8 cellular contexts compared by ENCODE assay signal in genomic region chr2:26245231-26245732, GRCh38. TPM values are rescaled to one million over a fixed set of nuclear protein-coding genes. Genes with fewer than 3 reads are reported as not detected.
DNase-seq lines count a peak whose midpoint lies in the region; ATAC-seq and TF ChIP-seq lines count a peak whose summit lies in the region.

No MANE protein-coding gene starts in this region.

- H3K4me1 ChIP-seq in IMR-90 (ENCODE audit: control insufficient read depth, insufficient read depth, low read length) (peaks cover 6% of the 10 kb centered on the region), colonic mucosa (peaks cover 18% of the 10 kb centered on the region)

- peak; percentile 16 for ATAC-seq in IMR-90 (ENCODE audit: low read depth)

- H3K56ac ChIP-seq in IMR-90 (ENCODE audit: extremely low read depth, insufficient read depth, low read length), result peak overlapping the region; percentile 45; the same call in 1 of the 2 replicates

- H4K8ac ChIP-seq in IMR-90 (ENCODE audit: low read depth in 2 of 2, low read length in 2 of 2), result peak overlapping the region; percentile 26 to 72; a peak in 2 of 4 replicates

- H2BK20ac ChIP-seq in IMR-90 (ENCODE audit: low read depth, low read length), result no peak overlapping the region

- no peaks in the 10 kb centered on the region for H3K36me3 ChIP-seq in IMR-90 (ENCODE audit: control insufficient read depth, insufficient read depth, low read length)
- peaks cover 2% of the 10 kb centered on the region for H3K36me3 ChIP-seq in WERI-Rb-1
- no peaks in the 10 kb centered on the region for H3K36me3 ChIP-seq in colonic mucosa

- H3K27ac ChIP-seq in IMR-90 (ENCODE audit: insufficient read depth, low read length), result peak overlapping the region; percentile 91
- H3K27ac ChIP-seq in WERI-Rb-1, result peak overlapping the region; percentile 99
- H3K27ac ChIP-seq in colonic mucosa, result peak overlapping the region; percentile 96

- peak overlapping the region; percentile 45; the same call in 1 of the 2 replicates for H3K18ac ChIP-seq in IMR-90 (ENCODE audit: low read depth, low read length)

- H3K14ac ChIP-seq in IMR-90 (replicated peaks; ENCODE audit: low read depth, low read length), result peak overlapping the region; percentile 73

- no peak for TF ChIP-seq CTCF in GM20000 (IDR thresholded peaks at IDR 0.05; ENCODE audit: extremely low read depth, missing control alignments)
- no peak for TF ChIP-seq CTCF in IMR-90 (conservative IDR thresholded peaks at IDR 0.05; ENCODE audit: low read depth, low read length)
- no peak for TF ChIP-seq CTCF in WERI-Rb-1 (IDR thresholded peaks at IDR 0.05; ENCODE audit: low read depth, low read length)
- no peak for TF ChIP-seq CTCF in colonic mucosa (IDR thresholded peaks at IDR 0.05)

- H3K23ac ChIP-seq in IMR-90 (ENCODE audit: low read depth, low read length), result peak overlapping the region; percentile 75

- no peak for TF ChIP-seq RAD21 in IMR-90 (IDR thresholded peaks at IDR 0.05; ENCODE audit: low read length)

- peak overlapping the region; percentile 33 for H2AK5ac ChIP-seq in IMR-90 (ENCODE audit: low read depth, low read length)

- H2AK9ac ChIP-seq in IMR-90 (replicated peaks; ENCODE audit: low read depth, low read length, poor library complexity), result peak overlapping the region; percentile 99

- peaks cover 22 to 61% of the 10 kb centered on the region in 2 experiments for H3K79me1 ChIP-seq in IMR-90 (ENCODE audit: low read depth in 1 of 2, low read length in 2 of 2)

- DNase-seq in COLO668 (lab: John Stamatoyannopoulos, UW; ENCODE audit: unreplicated experiment), result peak; percentile 34
- peak; percentile 32 for DNase-seq in GM20000 (ENCODE audit: low spot score)
- peak; percentile 28 for DNase-seq in IMR-90
- DNase-seq in WERI-Rb-1, result peak; percentile 88
- DNase-seq in colonic mucosa, result peak; percentile 63
- peak; percentile 11 to 41 for DNase-seq in lung microvascular endothelial cell (ENCODE audit: low read depth in 2 of 2)
- peak; percentile 12 for DNase-seq in stimulated activated CD8-positive, alpha-beta memory T cell treated with anti-CD3 and anti-CD28 coated beads, Interleukin-12 subunit alpha, Interleukin-12 subunit beta, amount 100 ng/mL, for 24 hours (ENCODE audit: extremely low read depth)
- no peak for DNase-seq in DMS114 treated with DMSO at 0.1 percent for 48 hours (lab: John Stamatoyannopoulos, UW; ENCODE audit: unreplicated experiment)

- POLR2A ChIA-PET in IMR-90 (lab: Charles Lee; ENCODE audit: unreplicated experiment), result no interaction called here

- H3K4me2 ChIP-seq in IMR-90 (ENCODE audit: low read depth, low read length), result peak overlapping the region; percentile 94

- peak overlapping the region; percentile 91 for H3K4me3 ChIP-seq in IMR-90 (ENCODE audit: insufficient read depth, low read depth, low read length)
- peak overlapping the region; percentile 78 for H3K4me3 ChIP-seq in WERI-Rb-1 (ENCODE audit: low read depth, low read length)
- peak overlapping the region; percentile 89 for H3K4me3 ChIP-seq in colonic mucosa

- peak overlapping the region; percentile 73 for H3K4ac ChIP-seq in IMR-90 (ENCODE audit: low read depth, low read length)

- H3K9me1 ChIP-seq in IMR-90 (ENCODE audit: insufficient read depth, low read length), result peaks cover 9% of the 10 kb centered on the region

- H2AFZ ChIP-seq in IMR-90 (replicated peaks; ENCODE audit: low read length, poor library complexity), result peak overlapping the region; percentile 99

- intact Hi-C loops in IMR-90 (cut with micrococcal nuclease), result loop anchor here (10.0 kb wide), 1 partner anchor 330 kb away; no protein-coding TSS in a partner anchor
- intact Hi-C loops in colonic mucosa (cut with DNase I), result no loop called here

- no peak overlapping the region for H2BK120ac ChIP-seq in IMR-90 (ENCODE audit: low read depth, low read length)

- dilution Hi-C loops in IMR-90 (cut with HindIII; ENCODE audit: low sequenced_read_pairs, unreplicated experiment), result no loop called here

- H2BK15ac ChIP-seq in IMR-90 (ENCODE audit: low read depth, low read length), result no peak overlapping the region

- no peak for TF ChIP-seq POLR2A in IMR-90 (IDR thresholded peaks at IDR 0.05; ENCODE audit: low read depth, low read length)

- in situ Hi-C loops in IMR-90 (cut with MboI; ENCODE audit: low sequenced_read_pairs), result no loop called here

- peak overlapping the region; percentile 23; the same call in 1 of the 2 replicates for H4K5ac ChIP-seq in IMR-90 (ENCODE audit: low read depth, low read length)

- peak overlapping the region; percentile 74 for H2BK5ac ChIP-seq in IMR-90 (ENCODE audit: low read depth, low read length, poor library complexity, severe bottlenecking)

- WGBS in IMR-90 (ENCODE audit: extremely low coverage in 2 of 2, insufficient read length in 1 of 2), 2 experiments, result 0% methylated on average over 4 of the region's 21 CpGs; no CpG with 5 or more reads in 1 of the 2 experiments

- peak overlapping the region; percentile 40; the same call in 1 of the 2 replicates for H4K91ac ChIP-seq in IMR-90 (ENCODE audit: insufficient read depth, low read depth, low read length)

- no peaks in the 10 kb centered on the region for H3K9me3 ChIP-seq in IMR-90 (ENCODE audit: control insufficient read depth, insufficient read depth, low read length)
- no peaks in the 10 kb centered on the region for H3K9me3 ChIP-seq in WERI-Rb-1 (ENCODE audit: severe bottlenecking)
- no peaks in the 10 kb centered on the region for H3K9me3 ChIP-seq in colonic mucosa

- H3K27me3 ChIP-seq in IMR-90 (ENCODE audit: control insufficient read depth, insufficient read depth, low read length) (no peaks in the 10 kb centered on the region), WERI-Rb-1 (ENCODE audit: insufficient read depth, low read depth, severe bottlenecking) (no peaks in the 10 kb centered on the region), colonic mucosa (no peaks in the 10 kb centered on the region)

- H3K9ac ChIP-seq in IMR-90 (ENCODE audit: low read depth, low read length), result peak overlapping the region; percentile 70
- H3K9ac ChIP-seq in colonic mucosa (ENCODE audit: low read depth in 2 of 2, low read length in 2 of 2), result peak overlapping the region; percentile 90 to 99

- no TSS peak for BruUV-seq in IMR-90 (replicated peaks; lab: Mats Ljungman, UMichigan)

- CTCF ChIA-PET in IMR-90 (lab: Yijun Ruan, JAX), result no interaction called here

- H4K20me1 ChIP-seq in IMR-90 (ENCODE audit: insufficient read depth, low read length), result peaks cover 12% of the 10 kb centered on the region; the same call in 1 of the 2 replicates

TF ChIP-seq in IMR-90, 13 proteins besides CTCF, POLR2A, EP300 and RAD21:
- TF ChIP-seq NFE2L2 (IDR thresholded peaks at IDR 0.05; ENCODE audit: low read depth, low read length) (no peak), USF2 (IDR thresholded peaks at IDR 0.05; ENCODE audit: low read depth, low read length) (peak; percentile 60), MXI1 (IDR thresholded peaks at IDR 0.05; ENCODE audit: borderline replicate concordance, low read depth, low read length) (no peak), MAZ (IDR thresholded peaks at IDR 0.05; ENCODE audit: borderline replicate concordance, low read depth, low read length) (0 out of 2 replicates have a peak, but pooled peaks have one; percentile 2), CHD1 (IDR thresholded peaks at IDR 0.05; ENCODE audit: low read depth, low read length) (no peak), CEBPB (IDR thresholded peaks at IDR 0.05; ENCODE audit: low read depth, low read length) (no peak), ELK1 (IDR thresholded peaks at IDR 0.05; ENCODE audit: borderline replicate concordance, low read depth, low read length) (no peak)

RNA-seq across cellular contexts. Expression of gene HADHB, which starts 0.5 kb away (rescaled TPM):
- total RNA-seq in IMR-90 (2012; rRNA removed) (79.8 and 80.5 TPM in 2 replicates), colonic mucosa (100 to 1,000 TPM; 105 to 160 TPM), lung microvascular endothelial cell (97.2 and 107 TPM in 2 replicates)
- 62.0 and 67.9 TPM in 2 replicates for polyA plus RNA-seq in IMR-90 (2012; rRNA removed)
- 34.5 and 64.4 TPM in 2 replicates for polyA plus RNA-seq in IMR-90 (2012; cell fraction: cytosol; rRNA removed)
- 13.4 and 56.2 TPM in 2 replicates for polyA plus RNA-seq in IMR-90 (2012; cell fraction: nucleus; rRNA removed; ENCODE audit: low replicate concordance)

RNA-seq across cellular contexts. Expression of gene HADHA, which starts 0.8 kb away (rescaled TPM):
- total RNA-seq in IMR-90 (2012; rRNA removed) (111 TPM in 2 replicates), colonic mucosa (100 to 1,000 TPM; 226 to 266 TPM), lung microvascular endothelial cell (130 and 150 TPM in 2 replicates)
- polyA plus RNA-seq in IMR-90 (2012; rRNA removed), result 50.4 and 52.7 TPM in 2 replicates
- 19.6 and 40.0 TPM in 2 replicates for polyA plus RNA-seq in IMR-90 (2012; cell fraction: cytosol; rRNA removed)
- polyA plus RNA-seq in IMR-90 (2012; cell fraction: nucleus; rRNA removed; ENCODE audit: low replicate concordance), result 16.9 and 44.8 TPM in 2 replicates
